Comparison of ENCODE assay signal across 1 cellular context in the genomic region with DNA sequence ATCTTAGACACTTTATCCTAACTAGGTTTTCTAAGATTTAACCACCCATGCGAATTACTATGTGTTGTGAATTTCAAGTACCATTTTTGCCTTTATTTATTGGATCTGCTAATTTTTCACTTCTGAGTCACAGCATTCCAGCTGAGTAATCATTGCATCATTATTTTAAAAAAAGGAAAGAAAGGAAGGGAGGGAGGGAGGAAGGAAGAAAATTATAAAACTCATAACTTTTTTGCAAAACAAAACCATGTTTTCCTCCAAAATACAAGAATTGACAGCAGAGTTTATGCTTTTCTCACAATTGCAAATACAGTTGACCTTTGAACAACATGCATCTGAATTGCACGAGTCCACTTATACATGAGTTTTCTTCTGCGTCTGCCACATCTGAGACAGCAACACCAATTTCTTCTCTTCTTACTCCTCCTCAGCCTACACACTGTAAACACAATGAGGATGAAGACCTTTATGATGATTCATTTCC.
TF ChIP-seq lines count a peak whose summit lies in the region.

No MANE protein-coding gene starts in this region.

TF ChIP-seq in Ishikawa, 13 proteins besides CTCF, POLR2A, EP300 and RAD21 (continued from another document):
- TF ChIP-seq, protein P1, sequence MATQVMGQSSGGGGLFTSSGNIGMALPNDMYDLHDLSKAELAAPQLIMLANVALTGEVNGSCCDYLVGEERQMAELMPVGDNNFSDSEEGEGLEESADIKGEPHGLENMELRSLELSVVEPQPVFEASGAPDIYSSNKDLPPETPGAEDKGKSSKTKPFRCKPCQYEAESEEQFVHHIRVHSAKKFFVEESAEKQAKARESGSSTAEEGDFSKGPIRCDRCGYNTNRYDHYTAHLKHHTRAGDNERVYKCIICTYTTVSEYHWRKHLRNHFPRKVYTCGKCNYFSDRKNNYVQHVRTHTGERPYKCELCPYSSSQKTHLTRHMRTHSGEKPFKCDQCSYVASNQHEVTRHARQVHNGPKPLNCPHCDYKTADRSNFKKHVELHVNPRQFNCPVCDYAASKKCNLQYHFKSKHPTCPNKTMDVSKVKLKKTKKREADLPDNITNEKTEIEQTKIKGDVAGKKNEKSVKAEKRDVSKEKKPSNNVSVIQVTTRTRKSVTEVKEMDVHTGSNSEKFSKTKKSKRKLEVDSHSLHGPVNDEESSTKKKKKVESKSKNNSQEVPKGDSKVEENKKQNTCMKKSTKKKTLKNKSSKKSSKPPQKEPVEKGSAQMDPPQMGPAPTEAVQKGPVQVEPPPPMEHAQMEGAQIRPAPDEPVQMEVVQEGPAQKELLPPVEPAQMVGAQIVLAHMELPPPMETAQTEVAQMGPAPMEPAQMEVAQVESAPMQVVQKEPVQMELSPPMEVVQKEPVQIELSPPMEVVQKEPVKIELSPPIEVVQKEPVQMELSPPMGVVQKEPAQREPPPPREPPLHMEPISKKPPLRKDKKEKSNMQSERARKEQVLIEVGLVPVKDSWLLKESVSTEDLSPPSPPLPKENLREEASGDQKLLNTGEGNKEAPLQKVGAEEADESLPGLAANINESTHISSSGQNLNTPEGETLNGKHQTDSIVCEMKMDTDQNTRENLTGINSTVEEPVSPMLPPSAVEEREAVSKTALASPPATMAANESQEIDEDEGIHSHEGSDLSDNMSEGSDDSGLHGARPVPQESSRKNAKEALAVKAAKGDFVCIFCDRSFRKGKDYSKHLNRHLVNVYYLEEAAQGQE (IDR thresholded peaks at IDR 0.05; ENCODE audit: low read depth) = no peak
- TF ChIP-seq NFIC (IDR thresholded peaks at IDR 0.05) (no peak), CREB1 (IDR thresholded peaks at IDR 0.05; ENCODE audit: low read depth) (no peak)
- TF ChIP-seq, protein P2, sequence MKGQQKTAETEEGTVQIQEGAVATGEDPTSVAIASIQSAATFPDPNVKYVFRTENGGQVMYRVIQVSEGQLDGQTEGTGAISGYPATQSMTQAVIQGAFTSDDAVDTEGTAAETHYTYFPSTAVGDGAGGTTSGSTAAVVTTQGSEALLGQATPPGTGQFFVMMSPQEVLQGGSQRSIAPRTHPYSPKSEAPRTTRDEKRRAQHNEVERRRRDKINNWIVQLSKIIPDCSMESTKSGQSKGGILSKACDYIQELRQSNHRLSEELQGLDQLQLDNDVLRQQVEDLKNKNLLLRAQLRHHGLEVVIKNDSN (IDR thresholded peaks at IDR 0.05) = no peak
